23 cellular contexts compared by ENCODE assay signal in the genomic region with DNA sequence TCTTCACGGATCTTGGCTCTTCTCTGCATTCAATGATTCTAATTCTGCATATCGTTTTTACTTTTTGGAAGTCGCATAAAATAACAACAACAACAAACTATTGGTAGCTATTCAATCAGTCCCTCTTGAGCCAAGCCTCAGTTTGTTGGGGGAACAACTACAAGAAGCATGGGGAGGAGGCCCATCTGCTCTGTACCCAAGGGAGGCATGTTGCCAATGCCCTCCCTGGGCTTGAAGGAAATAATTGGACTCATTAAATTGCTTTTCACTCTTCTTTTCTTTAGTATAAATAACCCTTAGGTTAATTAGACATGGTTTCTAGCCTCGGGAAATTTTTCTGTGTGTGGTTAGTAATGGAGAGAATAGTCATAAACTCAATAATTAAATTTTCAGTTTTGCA.
"Had no signal": no experiment of that assay in that cellular context is flagged by ENCODE, and none has a peak within 500 bp of the region (broad histone marks: within the 10 kb centered on the region; RNA-seq: fewer than 3 reads in every experiment).

No MANE protein-coding gene starts in this region.

- DNase-seq: effector CD4-positive, alpha-beta T cell; endodermal cell; erythroblast; foreskin keratinocyte; head of caudate nucleus; hippocampal formation; left colon; left ventricle myocardium superior; mesenchymal stem cell; midbrain; nucleus accumbens; ovary; right cardiac atrium; stimulated activated CD4-positive, alpha-beta T cell treated with anti-CD3 and anti-CD28 coated beads, Interleukin-2, amount 100 ng/mL, for 48 hours; stimulated activated naive CD8-positive, alpha-beta T cell treated with anti-CD3 and anti-CD28 coated beads, Interleukin-15, Interleukin-2, amounts not matched to agents 100 U/mL and 50 U/mL, for 24 hours; tibial artery; upper lobe of left lung; uterus had no signal

- H3K36me3 ChIP-seq: neural progenitor cell, ovary, suprapubic skin, tibial artery, upper lobe of left lung, uterus had no signal

- H3K27ac ChIP-seq: foreskin keratinocyte, neural progenitor cell, ovary, suprapubic skin, tibial artery, upper lobe of left lung, uterus had no signal

- H3K27me3 ChIP-seq: neural progenitor cell, ovary, suprapubic skin, tibial artery, upper lobe of left lung, uterus had no signal

- H3K4me3 ChIP-seq: lung, neural progenitor cell, ovary, smooth muscle cell, suprapubic skin, tibial artery, upper lobe of left lung, uterus had no signal

- H3K9me3 ChIP-seq: ovary, suprapubic skin, tibial artery, upper lobe of left lung, uterus had no signal

- ATAC-seq: foreskin keratinocyte; left colon; left ventricle myocardium superior; natural killer cell treated with Interleukin-12 subunit alpha and Interleukin-12 subunit beta and Interleukin-15 and Interleukin-18, amount 100 ng/mL, for 72 hours; right cardiac atrium; stimulated activated naive CD8-positive, alpha-beta T cell treated with anti-CD3 and anti-CD28 coated beads, Interleukin-15, Interleukin-2, amounts not matched to agents 100 U/mL and 50 U/mL, for 24 hours had no signal

- H3K4me1 ChIP-seq: foreskin keratinocyte, upper lobe of left lung, uterus had no signal
